In genomic region chr7:107017965-107018714, GRCh38 we compare ENCODE assay signal across 18 cellular contexts. TPM values are rescaled to one million over a fixed set of nuclear protein-coding genes. Genes with fewer than 3 reads are reported as not detected.
DNase-seq lines count a peak whose midpoint lies in the region; ATAC-seq, FAIRE-seq and TF ChIP-seq lines count a peak whose summit lies in the region.
"Had no signal": no experiment of that assay in that cellular context is flagged by ENCODE, and none has a peak within 500 bp of the region (broad histone marks: within the 10 kb centered on the region; RNA-seq: fewer than 3 reads in every experiment).

No MANE protein-coding gene starts in this region.

- ATAC-seq in K562 = peak; percentile 91
- ATAC-seq: CD8-positive, alpha-beta T cell; GM12878; HCT116 had no signal

- H3K4me2 ChIP-seq in K562 (ENCODE audit: insufficient read depth, low read length) = peak overlapping the region; percentile 5; the same call in 1 of the 2 replicates
- H3K4me2 ChIP-seq: BLaER1 treated with 17β-estradiol and CSF1 and Interleukin-3, amounts not matched to agents 10 nM and 100 nM had no signal

- in situ Hi-C loops in K562 (cut with MboI) = no loop called here

- H3K4me3 ChIP-seq in HEK293 (ENCODE audit: low read depth, low read length) (no peak overlapping the region), K562 (no peak overlapping the region), adrenal gland (no peak overlapping the region), suprapubic skin (no peak overlapping the region)
- H3K4me3 ChIP-seq: BLaER1 treated with 17β-estradiol and CSF1 and Interleukin-3, amounts not matched to agents 10 nM and 100 nM; GM12878 had no signal

- peak overlapping the region; percentile 37 for H2AFZ ChIP-seq in K562 (ENCODE audit: low read depth, low read length)

- no peaks in the 10 kb centered on the region for H3K9me3 ChIP-seq in HEK293 (ENCODE audit: control insufficient read depth, insufficient read depth, low read depth, low read length)
- no peaks in the 10 kb centered on the region; the same call in 1 of the 2 replicates for H3K9me3 ChIP-seq in K562 (replicated peaks; ENCODE audit: control insufficient read depth, insufficient read depth, low read depth, low read length)
- peaks cover 0 to under 1% (median 0%) of the 10 kb centered on the region in 3 donors for H3K9me3 ChIP-seq in adrenal gland (replicated peaks in 1 of 3)
- H3K9me3 ChIP-seq in suprapubic skin = no peaks in the 10 kb centered on the region

- TF ChIP-seq POLR2A in K562 (conservative IDR thresholded peaks at IDR 0.05) = no peak
- TF ChIP-seq POLR2A in adrenal gland (IDR thresholded peaks at IDR 0.05) = no peak
- TF ChIP-seq POLR2A in suprapubic skin (IDR thresholded peaks at IDR 0.05) = no peak

- POLR2A ChIA-PET in HEK293 (lab: Yijun Ruan, JAX) (no interaction called here), K562 (lab: Yijun Ruan, JAX) (interaction anchor here (1.0 to 3.6 kb wide), 4 partner anchors 10 to 39 kb away, joined by 3 to 30 read pairs (median 16); no protein-coding TSS in a partner anchor)

- DNase-seq in K562 (ENCODE audit: extremely low read depth in 1 of 4, low spot score in 3 of 4) = peak; percentile 71 to 81 (median 76)
- DNase-seq in fibroblast of peridontal ligament (ENCODE audit: extremely low read depth) = peak; percentile 7
- no peak for DNase-seq in adrenal gland
- no peak for DNase-seq in suprapubic skin (ENCODE audit: low spot score in 2 of 2)
- no peak for DNase-seq in foreskin melanocyte
- DNase-seq: Calu3; CD8-positive, alpha-beta T cell; DMS 273 treated with DMSO at 0.1 percent for 48 hours; DMS53; DND-41; EL; H7 had no signal

- no peak for TF ChIP-seq RAD21 in K562 (CRISPR knock-in tag; conservative IDR thresholded peaks at IDR 0.05 in 1 of 2, IDR thresholded peaks at IDR 0.05 in 1 of 2)

- H3K9ac ChIP-seq in K562 (ENCODE audit: insufficient read depth in 1 of 2, low read depth in 2 of 2, low read length in 2 of 2) = no peak overlapping the region
- H3K9ac ChIP-seq: BLaER1 treated with 17β-estradiol and CSF1 and Interleukin-3, amounts not matched to agents 10 nM and 100 nM had no signal

- TSS peak; percentile 91 for BruUV-seq in K562 (replicated peaks; lab: Mats Ljungman, UMichigan)

- TF ChIP-seq EP300 in K562 (IDR thresholded peaks at IDR 0.05; ENCODE audit: low read length) = no peak
- TF ChIP-seq EP300 in suprapubic skin (IDR thresholded peaks at IDR 0.05) = no peak

- CTCF ChIA-PET in HEK293 (lab: Yijun Ruan, JAX) = no interaction called here
- CTCF ChIA-PET in K562 (lab: Yijun Ruan, JAX; ENCODE audit: low intra/inter-chr PET ratio) = no interaction called here

- H3K79me2 ChIP-seq in K562 (ENCODE audit: control insufficient read depth, insufficient read depth, low read length) = no peaks in the 10 kb centered on the region

- H3K27me3 ChIP-seq in K562 (ENCODE audit: control insufficient read depth in 2 of 2, insufficient read depth in 2 of 2, low read length in 2 of 2) (no peaks in the 10 kb centered on the region), adrenal gland (no peaks in the 10 kb centered on the region), suprapubic skin (no peaks in the 10 kb centered on the region)
- H3K27me3 ChIP-seq: BLaER1 treated with 17β-estradiol and CSF1 and Interleukin-3, amounts not matched to agents 10 nM and 100 nM had no signal

- H3K4me1 ChIP-seq in HEK293 (ENCODE audit: control insufficient read depth, insufficient read depth, low read length) (no peaks in the 10 kb centered on the region), K562 (replicated peaks in 1 of 2; ENCODE audit: control insufficient read depth in 2 of 2, insufficient read depth in 2 of 2, low read length in 2 of 2) (peaks cover 16 to 48% of the 10 kb centered on the region in 2 experiments), adrenal gland (replicated peaks in 1 of 2) (no peaks in the 10 kb centered on the region), suprapubic skin (no peaks in the 10 kb centered on the region)

- H3K36me3 ChIP-seq in HEK293 (ENCODE audit: control insufficient read depth in 2 of 2, insufficient read depth in 1 of 2, low read length in 2 of 2) = no peaks in the 10 kb centered on the region
- H3K36me3 ChIP-seq in K562 (ENCODE audit: control insufficient read depth, insufficient read depth, low read length) = no peaks in the 10 kb centered on the region
- no peaks in the 10 kb centered on the region for H3K36me3 ChIP-seq in adrenal gland (replicated peaks in 1 of 2)
- no peaks in the 10 kb centered on the region for H3K36me3 ChIP-seq in suprapubic skin
- H3K36me3 ChIP-seq: BLaER1 treated with 17β-estradiol and CSF1 and Interleukin-3, amounts not matched to agents 10 nM and 100 nM had no signal

- TF ChIP-seq CTCF in HEK293 (tag by site-specific recombination; IDR thresholded peaks at IDR 0.05) (no peak), K562 (IDR thresholded peaks at IDR 0.05 in 2 of 3, conservative IDR thresholded peaks at IDR 0.05 in 1 of 3; ENCODE audit: insufficient read depth in 2 of 3, low read depth in 1 of 3, low read length in 3 of 3) (no peak), adrenal gland (IDR thresholded peaks at IDR 0.05) (no peak), suprapubic skin (IDR thresholded peaks at IDR 0.05) (no peak)

- FAIRE-seq in K562 (lab: Jason Lieb, UNC) = peak; percentile 81
- FAIRE-seq: GM12878, GM19239 had no signal

- H3K9me1 ChIP-seq in K562 (ENCODE audit: control insufficient read depth, insufficient read depth, low read length) = no peaks in the 10 kb centered on the region

- 9% methylated on average over 2 of the region's 2 CpGs for WGBS in K562 (ENCODE audit: insufficient coverage, low coverage, missing lambda C conversion rate)
- WGBS in adrenal gland, 4 donors = 68 to 74% (median 73%) methylated on average over 2 of the region's 2 CpGs
- 74% methylated on average over 2 of the region's 2 CpGs for WGBS in suprapubic skin

- intact Hi-C loops in K562 (cut with micrococcal nuclease) = loop anchor here (10.0 kb wide), 1 partner anchor 453 kb away; no protein-coding TSS in a partner anchor
- intact Hi-C loops in adrenal gland (cut with DNase I) = no loop called here

- no peak overlapping the region for H3K27ac ChIP-seq in HEK293 (ENCODE audit: extremely low read depth, low read depth, low read length)
- H3K27ac ChIP-seq in K562 (ENCODE audit: extremely low read depth, low read depth, low read length) = peak overlapping the region; percentile 3
- no peak overlapping the region for H3K27ac ChIP-seq in adrenal gland
- no peak overlapping the region for H3K27ac ChIP-seq in suprapubic skin
- H3K27ac ChIP-seq: BLaER1 treated with 17β-estradiol and CSF1 and Interleukin-3, amounts not matched to agents 10 nM and 100 nM had no signal

- H4K20me1 ChIP-seq in K562 (replicated peaks; ENCODE audit: control insufficient read depth, insufficient read depth, low read length) = no peaks in the 10 kb centered on the region
- H4K20me1 ChIP-seq: BLaER1 treated with 17β-estradiol and CSF1 and Interleukin-3, amounts not matched to agents 10 nM and 100 nM had no signal

TF ChIP-seq in HEK293, 187 proteins besides CTCF, POLR2A, EP300 and RAD21 (continues in another document):
- TF ChIP-seq SCRT2 (tag by site-specific recombination; IDR thresholded peaks at IDR 0.05) = 0 out of 2 replicates have a peak, but pooled peaks have one; percentile 18

TF ChIP-seq in K562, 482 proteins besides CTCF, POLR2A, EP300 and RAD21 (continues in another document):
- TF ChIP-seq FOXP4 (CRISPR knock-in tag; IDR thresholded peaks at IDR 0.05; ENCODE audit: borderline replicate concordance) (no peak), THRAP3 (IDR thresholded peaks at IDR 0.05; ENCODE audit: borderline replicate concordance) (no peak), HIVEP1 (CRISPR knock-in tag; IDR thresholded peaks at IDR 0.05) (peak; percentile 73; the same call in 1 of the 2 replicates), CHD1 (IDR thresholded peaks at IDR 0.05; ENCODE audit: low read length) (no peak), L3MBTL2 (IDR thresholded peaks at IDR 0.05) (peak; percentile 97)

RNA-seq across cellular contexts. Expression of gene PRKAR2B, which starts 26.4 kb away (rescaled TPM):
- total RNA-seq in K562 (2011; cell fraction: chromatin; rRNA removed; ENCODE audit: low replicate concordance) = 16.3 and 57.4 TPM in 2 replicates
- 14.3 and 18.3 TPM in 2 replicates for total RNA-seq in K562 (2011; cell fraction: nucleolus; rRNA removed)
- total RNA-seq in K562 (2011; cell fraction: nucleoplasm; rRNA removed) = 31.1 and 47.5 TPM in 2 replicates
- 107 and 108 TPM in 2 replicates for total RNA-seq in K562 (2014; rRNA removed)
- total RNA-seq in K562 (2014; rRNA removed; fragmentation: Illumina TruSeq; extraction: Trizol) = 156 and 172 TPM in 2 replicates
- 131 and 138 TPM in 2 replicates for total RNA-seq in K562 (2015; rRNA removed; fragmentation: Illumina TruSeq; extraction: Trizol)
- 115 and 129 TPM in 2 replicates for total RNA-seq in K562 (2021)
- 122 and 173 TPM in 2 replicates for polyA plus RNA-seq in K562 (2011; rRNA removed)
- 29.4 and 57.2 TPM in 2 replicates for polyA plus RNA-seq in K562 (2011; cell fraction: cytosol; rRNA removed)
- 17.3 and 27.3 TPM in 2 replicates for polyA plus RNA-seq in K562 (2011; cell fraction: nucleus; rRNA removed)
- 79.6 and 100 TPM in 2 replicates for polyA plus RNA-seq in K562 (2012)
- 117 and 140 TPM in 2 replicates for polyA plus RNA-seq in K562 (2014; fragmentation: Illumina TruSeq; extraction: Trizol)
- polyA plus RNA-seq in K562 (2014; fragmentation: Nextera tagmentation; extraction: Ambion mirVana) = 10 to 100 TPM; 59.0 to 65.4 TPM
- 77.1 and 86.2 TPM in 2 replicates for polyA plus RNA-seq in K562 (2014; rRNA removed)
- polyA minus RNA-seq in K562 (2011; rRNA and poly(A)+ RNA removed) = 205 and 212 TPM in 2 replicates
- 96.1 and 101 TPM in 2 replicates for polyA minus RNA-seq in K562 (2011; cell fraction: cytosol; rRNA and poly(A)+ RNA removed)
- polyA minus RNA-seq in K562 (2011; cell fraction: nucleus; rRNA and poly(A)+ RNA removed) = 19.3 and 36.1 TPM in 2 replicates
- total RNA-seq in adrenal gland = 100 to 1,000 TPM in 3 of 8 donors, 10 to 100 TPM in 5; 58.2 to 145 (median 82.9) TPM
- 100 to 1,000 TPM in 1 of 3 donors, 10 to 100 TPM in 2; 30.4 to 212 (median 54.5) TPM for polyA plus RNA-seq in adrenal gland
- total RNA-seq in suprapubic skin = 10 to 100 TPM in 1 of 4 donors, 1 to 10 TPM in 3; 4.2 to 10.8 (median 6.2) TPM
- total RNA-seq: HT-29 had no signal

Comparison
In these comparisons a context has a peak if more than half of its experiments do, and no peak if none do; other contexts are left out.
1. DNase-seq: peak in K562 (4 of 4) and fibroblast of peridontal ligament (single experiment); none in adrenal gland (0 of 7), suprapubic skin (0 of 2) and foreskin melanocyte (single experiment).
2. Of the 44 proteins assayed by ChIP-seq in both K562 and HEK293: peak only in K562: PATZ1, TSHZ1, ZBTB17, ZEB2, ZNF175, ZNF239 and 1 more; only in HEK293: none; in both: none; in neither: 36; mixed calls (peak in some experiments, not most) for 1.